ENCODE assay signal across 8 cellular contexts in genomic region chr2:232325324-232326273, GRCh38. TPM values are rescaled to one million over a fixed set of nuclear protein-coding genes. Genes with fewer than 3 reads are reported as not detected.
DNase-seq lines count a peak whose midpoint lies in the region; ATAC-seq, FAIRE-seq and TF ChIP-seq lines count a peak whose summit lies in the region.

No MANE protein-coding gene starts in this region.

- H3K4me2 ChIP-seq in GM12878 (ENCODE audit: control insufficient read depth, insufficient read depth) = no peak overlapping the region

- H3K9me3 ChIP-seq in RWPE2 (ENCODE audit: severe bottlenecking) (no peaks in the 10 kb centered on the region), GM12878 (replicated peaks; ENCODE audit: control insufficient read depth, insufficient read depth, low read length) (no peaks in the 10 kb centered on the region)

- H3K4me1 ChIP-seq in RWPE2 (ENCODE audit: insufficient read depth, poor library complexity, severe bottlenecking) = no peaks in the 10 kb centered on the region
- H3K4me1 ChIP-seq in GM12878 (ENCODE audit: control insufficient read depth, insufficient read depth, low read length) = peaks cover 10% of the 10 kb centered on the region

- TF ChIP-seq CTCF in RWPE2 (IDR thresholded peaks at IDR 0.05; ENCODE audit: poor library complexity, severe bottlenecking) (peak; percentile 70), GM12878 (IDR thresholded peaks at IDR 0.05 in 2 of 3, conservative IDR thresholded peaks at IDR 0.05 in 1 of 3; ENCODE audit: control insufficient read depth in 2 of 3, extremely low read depth in 1 of 3, insufficient read depth in 1 of 3, low read depth in 3 of 3, low read length in 3 of 3) (peak in 2 of 3 experiments; percentile 12 to 43; a peak in 2 of 6 replicates)

- no peaks in the 10 kb centered on the region for H4K20me1 ChIP-seq in GM12878 (ENCODE audit: control insufficient read depth, insufficient read depth)

- CTCF ChIA-PET in GM12878 (lab: Yijun Ruan, JAX) = interaction anchor here (0.6 to 4.7 kb wide), 18 partner anchors 10 to 428 kb away, joined by 3 to 33 read pairs (median 4); no protein-coding TSS in a partner anchor

- H3K36me3 ChIP-seq in RWPE2 (ENCODE audit: low read depth) (no peaks in the 10 kb centered on the region), GM12878 (ENCODE audit: control insufficient read depth in 2 of 2, insufficient read depth in 2 of 2, low read length in 1 of 2) (no peaks in the 10 kb centered on the region)

- TF ChIP-seq RAD21 in GM12878 (IDR thresholded peaks at IDR 0.05; ENCODE audit: insufficient read depth, low read depth, low read length) = peak; percentile 24; the same call in 1 of the 2 replicates

- POLR2A ChIA-PET in GM12878 (lab: Charles Lee) = interaction anchor here (0.5 kb wide), 1 partner anchor 41 kb away, joined by 3 read pairs; no protein-coding TSS in a partner anchor

- H3K36me3 Mint-ChIP-seq in stimulated activated effector memory CD8-positive, alpha-beta T cell treated with anti-CD3 and anti-CD28 coated beads, Interleukin-12 subunit alpha, Interleukin-12 subunit beta, amount 100 ng/mL, for 72 hours = no peaks in the 10 kb centered on the region

- RAD21 ChIA-PET in GM12878 (lab: Charles Lee; ENCODE audit: unreplicated experiment) = interaction anchor here (1.5 kb wide), 1 partner anchor 400 kb away, joined by 3 read pairs; no protein-coding TSS in a partner anchor

- H3K27ac Mint-ChIP-seq in stimulated activated effector memory CD8-positive, alpha-beta T cell treated with anti-CD3 and anti-CD28 coated beads, Interleukin-12 subunit alpha, Interleukin-12 subunit beta, amount 100 ng/mL, for 72 hours = no peak overlapping the region

- 61% methylated on average over 21 of the region's 24 CpGs for WGBS in GM12878 (ENCODE audit: insufficient coverage, insufficient replicate concordance, low lambda C conversion rate, missing lambda C conversion rate)

- peak; percentile 80 for ATAC-seq in RWPE2 (ENCODE audit: low read depth)
- ATAC-seq in GM12878 = peak; percentile 75
- ATAC-seq in stimulated activated effector memory CD8-positive, alpha-beta T cell treated with anti-CD3 and anti-CD28 coated beads, Interleukin-12 subunit alpha, Interleukin-12 subunit beta, amount 100 ng/mL, for 72 hours = peak; percentile 50
- no peak for ATAC-seq in HG02973 (IDR thresholded peaks at IDR 0.05; ENCODE audit: unreplicated experiment)

- H3K27ac ChIP-seq in RWPE2 (ENCODE audit: poor library complexity, severe bottlenecking) (no peak overlapping the region), GM12878 (ENCODE audit: control insufficient read depth, insufficient read depth) (no peak overlapping the region)

- H3K9ac ChIP-seq in GM12878 (ENCODE audit: control insufficient read depth, insufficient read depth, low read length) = no peak overlapping the region

- intact Hi-C loops in GM12878 (cut with micrococcal nuclease; ENCODE audit: unreplicated experiment) = loop anchor here (10.0 kb wide), 1 partner anchor 181 kb away; no protein-coding TSS in a partner anchor

- H3K4me3 ChIP-seq in RWPE2 (ENCODE audit: severe bottlenecking) (no peak overlapping the region), GM12878 (no peak overlapping the region)

- H3K27me3 ChIP-seq in RWPE2 (ENCODE audit: insufficient read depth, poor library complexity, severe bottlenecking) (no peaks in the 10 kb centered on the region), GM12878 (replicated peaks in 1 of 2; ENCODE audit: control insufficient read depth in 2 of 2, insufficient read depth in 2 of 2, low read length in 1 of 2) (no peaks in the 10 kb centered on the region)

- no peak overlapping the region for H3K4me3 Mint-ChIP-seq in stimulated activated effector memory CD8-positive, alpha-beta T cell treated with anti-CD3 and anti-CD28 coated beads, Interleukin-12 subunit alpha, Interleukin-12 subunit beta, amount 100 ng/mL, for 72 hours

- FAIRE-seq in GM12878 (lab: Jason Lieb, UNC) = no peak

- DNase-seq in activated T-cell treated with anti-CD3 and anti-CD28 coated beads for 1 hour (ENCODE audit: low read depth) (peak; percentile 46), activated T-cell treated with anti-CD3 and anti-CD28 coated beads for 4 hours (no peak), RWPE2 (ENCODE audit: low spot score) (no peak), GM12878 (ENCODE audit: low read depth, low spot score) (no peak), kidney tubule cell (ENCODE audit: low spot score) (peak; percentile 33), NCI-H1436 treated with DMSO at 0.1 percent for 48 hours (lab: John Stamatoyannopoulos, UW) (no peak)
- DNase-seq in stimulated activated effector memory CD8-positive, alpha-beta T cell treated with anti-CD3 and anti-CD28 coated beads, Interleukin-12 subunit alpha, Interleukin-12 subunit beta, amount 100 ng/mL, for 72 hours (ENCODE audit: low spot score in 2 of 2) = peak; percentile 31 to 67

- H3K4me1 Mint-ChIP-seq in stimulated activated effector memory CD8-positive, alpha-beta T cell treated with anti-CD3 and anti-CD28 coated beads, Interleukin-12 subunit alpha, Interleukin-12 subunit beta, amount 100 ng/mL, for 72 hours = peaks cover 20% of the 10 kb centered on the region

- no peaks in the 10 kb centered on the region for H3K79me2 ChIP-seq in GM12878 (ENCODE audit: control insufficient read depth, insufficient read depth, low read length)

- TF ChIP-seq EP300 in GM12878 (IDR thresholded peaks at IDR 0.05; ENCODE audit: borderline replicate concordance in 1 of 2, control insufficient read depth in 1 of 2, low read depth in 2 of 2, low read length in 2 of 2) = no peak

- no peak for TF ChIP-seq POLR2A in GM12878 (IDR thresholded peaks at IDR 0.05; ENCODE audit: low read depth, low read length)

- no peak overlapping the region for H2AFZ ChIP-seq in GM12878 (ENCODE audit: control insufficient read depth, low read depth, low read length)

- in situ Hi-C loops in GM12878 (cut with MboI) = loop anchor here (5.0 kb wide), 1 partner anchor 418 kb away; no protein-coding TSS in a partner anchor

- BruUV-seq in GM12878 (replicated peaks; lab: Mats Ljungman, UMichigan) = no TSS peak

- no peaks in the 10 kb centered on the region for H3K9me3 Mint-ChIP-seq in stimulated activated effector memory CD8-positive, alpha-beta T cell treated with anti-CD3 and anti-CD28 coated beads, Interleukin-12 subunit alpha, Interleukin-12 subunit beta, amount 100 ng/mL, for 72 hours

- SMC1A ChIA-PET in GM12878 (lab: Charles Lee; ENCODE audit: uncharacterized antibody, unreplicated experiment) = interaction anchor here (0.5 to 2.0 kb wide), 4 partner anchors 49 to 810 kb away, joined by 3 to 4 read pairs (median 4); no protein-coding TSS in a partner anchor

TF ChIP-seq in GM12878, 131 proteins besides CTCF, POLR2A, EP300 and RAD21 (continues in another document):
- TF ChIP-seq MEF2A (IDR thresholded peaks at IDR 0.05; ENCODE audit: insufficient read depth, low read depth, low read length) = no peak
- TF ChIP-seq SMAD1 (IDR thresholded peaks at IDR 0.05; ENCODE audit: low read depth, partially characterized antibody) = no peak
- TF ChIP-seq, protein P1, sequence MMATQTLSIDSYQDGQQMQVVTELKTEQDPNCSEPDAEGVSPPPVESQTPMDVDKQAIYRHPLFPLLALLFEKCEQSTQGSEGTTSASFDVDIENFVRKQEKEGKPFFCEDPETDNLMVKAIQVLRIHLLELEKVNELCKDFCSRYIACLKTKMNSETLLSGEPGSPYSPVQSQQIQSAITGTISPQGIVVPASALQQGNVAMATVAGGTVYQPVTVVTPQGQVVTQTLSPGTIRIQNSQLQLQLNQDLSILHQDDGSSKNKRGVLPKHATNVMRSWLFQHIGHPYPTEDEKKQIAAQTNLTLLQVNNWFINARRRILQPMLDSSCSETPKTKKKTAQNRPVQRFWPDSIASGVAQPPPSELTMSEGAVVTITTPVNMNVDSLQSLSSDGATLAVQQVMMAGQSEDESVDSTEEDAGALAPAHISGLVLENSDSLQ (IDR thresholded peaks at IDR 0.05) = no peak
- TF ChIP-seq PML (IDR thresholded peaks at IDR 0.05; ENCODE audit: low read length) = no peak
- TF ChIP-seq, protein P2, sequence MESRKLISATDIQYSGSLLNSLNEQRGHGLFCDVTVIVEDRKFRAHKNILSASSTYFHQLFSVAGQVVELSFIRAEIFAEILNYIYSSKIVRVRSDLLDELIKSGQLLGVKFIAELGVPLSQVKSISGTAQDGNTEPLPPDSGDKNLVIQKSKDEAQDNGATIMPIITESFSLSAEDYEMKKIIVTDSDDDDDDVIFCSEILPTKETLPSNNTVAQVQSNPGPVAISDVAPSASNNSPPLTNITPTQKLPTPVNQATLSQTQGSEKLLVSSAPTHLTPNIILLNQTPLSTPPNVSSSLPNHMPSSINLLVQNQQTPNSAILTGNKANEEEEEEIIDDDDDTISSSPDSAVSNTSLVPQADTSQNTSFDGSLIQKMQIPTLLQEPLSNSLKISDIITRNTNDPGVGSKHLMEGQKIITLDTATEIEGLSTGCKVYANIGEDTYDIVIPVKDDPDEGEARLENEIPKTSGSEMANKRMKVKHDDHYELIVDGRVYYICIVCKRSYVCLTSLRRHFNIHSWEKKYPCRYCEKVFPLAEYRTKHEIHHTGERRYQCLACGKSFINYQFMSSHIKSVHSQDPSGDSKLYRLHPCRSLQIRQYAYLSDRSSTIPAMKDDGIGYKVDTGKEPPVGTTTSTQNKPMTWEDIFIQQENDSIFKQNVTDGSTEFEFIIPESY (IDR thresholded peaks at IDR 0.05) = no peak

RNA-seq across cellular contexts. Expression of gene ALPP, which starts 53.0 kb away (rescaled TPM):
- not detected in 2 replicates for total RNA-seq in GM12878 (2013; cell fraction: nucleolus; rRNA removed)
- total RNA-seq in GM12878 (2014; rRNA removed) (not detected in 2 replicates), GM12878 (2014; rRNA removed; fragmentation: Illumina TruSeq; extraction: Trizol) (not detected in 2 replicates), GM12878 (2021) (not detected in 2 replicates)
- not detected for polyA plus RNA-seq in GM12878 (2011; ENCODE audit: low read depth)
- polyA plus RNA-seq in GM12878 (2011; rRNA removed) (not detected in 2 replicates), GM12878 (2014; fragmentation: Illumina TruSeq; extraction: Trizol) (0.21 TPM in 1 of 2 replicates, not detected in the other), GM12878 (2014; fragmentation: Nextera tagmentation; extraction: Ambion mirVana) (not detected), GM12878 (2014; rRNA removed) (not detected in 2 replicates), GM12878 (2016; fragmentation: Nextera tagmentation; extraction: Ambion mirVana) (not detected)
- not detected in 2 replicates for polyA plus RNA-seq in GM12878 (2011; cell fraction: cytosol; rRNA removed)
- polyA plus RNA-seq in GM12878 (2011; cell fraction: nucleus; rRNA removed) = not detected in 2 replicates
- 0.13 TPM in 1 of 2 replicates, not detected in the other for polyA plus RNA-seq in GM12878 (2012)
- polyA minus RNA-seq in GM12878 (2011; rRNA and poly(A)+ RNA removed) = not detected in 2 replicates
- polyA minus RNA-seq in GM12878 (2011; cell fraction: cytosol; rRNA and poly(A)+ RNA removed) = not detected in 2 replicates
- not detected in 2 replicates for polyA minus RNA-seq in GM12878 (2011; cell fraction: nucleus; rRNA and poly(A)+ RNA removed)

Comparison
In these comparisons a context has a peak if more than half of its experiments do, and no peak if none do; other contexts are left out.
1. DNase-seq: peak in activated T-cell treated with anti-CD3 and anti-CD28 coated beads for 1 hour (single experiment), kidney tubule cell (single experiment) and stimulated activated effector memory CD8-positive, alpha-beta T cell treated with anti-CD3 and anti-CD28 coated beads, Interleukin-12 subunit alpha, Interleukin-12 subunit beta, amount 100 ng/mL, for 72 hours (2 of 2); none in activated T-cell treated with anti-CD3 and anti-CD28 coated beads for 4 hours (single experiment), RWPE2 (single experiment), GM12878 (single experiment) and NCI-H1436 treated with DMSO at 0.1 percent for 48 hours (single experiment).